11 cellular contexts compared by ENCODE assay signal in genomic region chr6:46838033-46838432, GRCh38. TPM values are rescaled to one million over a fixed set of nuclear protein-coding genes. Genes with fewer than 3 reads are reported as not detected.
"Had no signal": no experiment of that assay in that cellular context is flagged by ENCODE, and none has a peak within 500 bp of the region (broad histone marks: within the 10 kb centered on the region; RNA-seq: fewer than 3 reads in every experiment).

No MANE protein-coding gene starts in this region.

- H3K36me3 ChIP-seq: HAP-1 had no signal

- H3K4me3 ChIP-seq: GM23248, GM23338, HAP-1 had no signal

- H3K4me3 Mint-ChIP-seq: GM23338, H9, HFFc6 had no signal

- H3K9ac ChIP-seq: GM23248 had no signal

- DNase-seq: GM23248, GOT3, H7, H9, HCEC 1CT, HFFc6 had no signal

- H3K4me1 ChIP-seq: HAP-1 had no signal

- H3K27ac ChIP-seq: GM23248 had no signal

- ATAC-seq: GM23338, HCT116 had no signal

- H3K4me1 Mint-ChIP-seq: GM23338, H9 had no signal

- H3K27ac Mint-ChIP-seq: GM23338, HFFc6 had no signal

- FAIRE-seq: H1, H54 had no signal

- H3K9me3 ChIP-seq: HAP-1 had no signal

- H2AFZ ChIP-seq: GM23248, GM23338 had no signal

- H3K4me2 ChIP-seq: GM23338 had no signal

RNA-seq across cellular contexts. Expression of gene MEP1A, which starts 44.8 kb away (rescaled TPM):
- total RNA-seq: GM23248, GM23338, H1, H7, H9, HFFc6 had no signal
- polyA plus RNA-seq: GM23248, GM23338 had no signal
